In the genomic region with DNA sequence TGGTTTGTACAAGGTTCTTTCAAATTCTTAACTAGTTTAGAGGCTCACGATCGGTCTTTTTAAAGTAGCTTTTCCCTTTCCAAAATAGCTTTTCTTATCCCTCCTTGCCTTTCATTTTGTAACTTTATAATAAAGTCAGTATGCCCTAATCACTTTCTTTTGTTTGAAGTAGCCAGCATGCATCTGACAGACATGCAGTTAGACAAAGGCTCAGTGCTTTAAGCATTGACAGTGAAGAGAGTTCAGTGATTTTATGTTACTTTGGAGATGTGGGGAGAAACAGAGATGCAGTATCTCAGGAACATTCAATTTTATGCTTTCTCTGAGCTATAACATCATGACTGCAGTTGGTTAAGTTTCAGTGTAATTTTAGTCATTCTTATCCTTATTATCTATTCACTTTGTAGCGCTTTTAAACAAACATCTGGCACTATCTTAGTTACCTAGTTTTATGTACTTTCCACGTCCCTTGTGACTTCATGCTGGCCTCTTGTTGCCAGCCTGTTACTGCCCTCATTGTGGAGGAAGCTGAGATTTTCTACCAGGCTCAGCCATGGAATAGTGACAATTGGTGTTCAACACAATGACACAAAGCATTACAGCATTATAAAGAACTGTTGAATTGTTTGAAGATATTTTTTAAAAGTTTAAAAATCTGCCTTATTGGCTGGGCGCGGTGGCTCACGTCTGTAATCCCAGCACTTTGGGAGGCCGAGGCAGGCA, we compare ENCODE assay signal across 21 cellular contexts.
DNase-seq lines count a peak whose midpoint lies in the region; ATAC-seq, FAIRE-seq and TF ChIP-seq lines count a peak whose summit lies in the region.
"Had no signal": no experiment of that assay in that cellular context is flagged by ENCODE, and none has a peak within 500 bp of the region (broad histone marks: within the 10 kb centered on the region; RNA-seq: fewer than 3 reads in every experiment).

No MANE protein-coding gene starts in this region.

- no peak for TF ChIP-seq POLR2A in A549 (IDR thresholded peaks at IDR 0.05; ENCODE audit: low read length)
- no peak for TF ChIP-seq POLR2A in body of pancreas (IDR thresholded peaks at IDR 0.05)

- peak; percentile 59 for FAIRE-seq in A549 (lab: Jason Lieb, UNC)
- FAIRE-seq: astrocyte, HTR-8/SVneo, kidney had no signal

- no peaks in the 10 kb centered on the region for H3K9me3 ChIP-seq in A549
- no peaks in the 10 kb centered on the region for H3K9me3 ChIP-seq in HEK293 (ENCODE audit: control insufficient read depth, insufficient read depth, low read depth, low read length)
- no peaks in the 10 kb centered on the region for H3K9me3 ChIP-seq in body of pancreas
- H3K9me3 ChIP-seq in mucosa of descending colon, result no peaks in the 10 kb centered on the region
- H3K9me3 ChIP-seq: SJSA1, suprapubic skin had no signal

- H3K27ac ChIP-seq in A549 (no peak overlapping the region), HEK293 (ENCODE audit: extremely low read depth, low read depth, low read length) (no peak overlapping the region), body of pancreas (peak overlapping the region in 1 of 4 donors; percentile 41)
- H3K27ac ChIP-seq: PC-9, SJSA1, suprapubic skin had no signal

- no peak for TF ChIP-seq EP300 in A549 (IDR thresholded peaks at IDR 0.05)

- POLR2A ChIA-PET in A549 (lab: Yijun Ruan, JAX) (no interaction called here), HEK293 (lab: Yijun Ruan, JAX) (no interaction called here)

- ATAC-seq in A549, result no peak
- ATAC-seq in body of pancreas, result peak; percentile 58
- peak; percentile 82 for ATAC-seq in mucosa of descending colon
- no peak for ATAC-seq in GM21723 (IDR thresholded peaks at IDR 0.05; ENCODE audit: unreplicated experiment)
- no peak for ATAC-seq in HG03045 (IDR thresholded peaks at IDR 0.05; ENCODE audit: unreplicated experiment)
- ATAC-seq in HG02884 (IDR thresholded peaks at IDR 0.05; ENCODE audit: unreplicated experiment), result no peak
- ATAC-seq: activated CD8-positive, alpha-beta T cell treated with anti-CD3 and anti-CD28 coated beads for 36 hours; T-helper 17 cell had no signal

- no peak overlapping the region for H3K4me2 ChIP-seq in A549
- H3K4me2 ChIP-seq: PC-9 had no signal

- CTCF ChIA-PET in A549 (lab: Yijun Ruan, JAX) (interaction anchor here (0.6 to 1.4 kb wide), 4 partner anchors 10 to 260 kb away, joined by 3 read pairs; no protein-coding TSS in a partner anchor), HEK293 (lab: Yijun Ruan, JAX) (interaction anchor here (0.7 to 3.3 kb wide), 3 partner anchors 15 to 326 kb away, joined by 3 to 20 read pairs (median 3); no protein-coding TSS in a partner anchor)

- no peak for TF ChIP-seq RAD21 in A549 (conservative IDR thresholded peaks at IDR 0.05 in 1 of 2, IDR thresholded peaks at IDR 0.05 in 1 of 2)

- H3K4me1 ChIP-seq in A549, result peaks cover 46% of the 10 kb centered on the region
- peaks cover 32% of the 10 kb centered on the region for H3K4me1 ChIP-seq in HEK293 (ENCODE audit: control insufficient read depth, insufficient read depth, low read length)
- H3K4me1 ChIP-seq in body of pancreas, result peaks cover 20% of the 10 kb centered on the region
- H3K4me1 ChIP-seq in mucosa of descending colon (ENCODE audit: low read depth), result peaks cover 11% of the 10 kb centered on the region

- DNase-seq in A549 (ENCODE audit: low read depth in 1 of 2, low spot score in 1 of 2) (no peak), body of pancreas (peak in 1 of 4 donors; percentile 18), mucosa of descending colon (no peak), NCI-H510A (lab: John Stamatoyannopoulos, UW) (no peak)
- DNase-seq: activated CD8-positive, alpha-beta T cell treated with anti-CD3 and anti-CD28 coated beads for 36 hours; activated T-cell treated with anti-CD3 and anti-CD28 coated beads, Interleukin-2, amount 50 U/mL, for 24 hours; CD4-positive, CD25-positive, alpha-beta regulatory T cell; DND-41; kidney; midbrain; NCI-H1436 treated with DMSO at 0.1 percent for 48 hours; PC-9; T-helper 17 cell had no signal

- H3K4me3 ChIP-seq in A549, result no peak overlapping the region
- H3K4me3 ChIP-seq in HEK293 (ENCODE audit: low read depth, low read length), result no peak overlapping the region
- no peak overlapping the region for H3K4me3 ChIP-seq in body of pancreas
- H3K4me3 ChIP-seq in mucosa of descending colon, result no peak overlapping the region
- H3K4me3 ChIP-seq: PC-9, SJSA1, suprapubic skin had no signal

- no peaks in the 10 kb centered on the region for H3K27me3 ChIP-seq in body of pancreas
- H3K27me3 ChIP-seq: SJSA1, suprapubic skin had no signal

- WGBS in A549 (ENCODE audit: missing lambda C conversion rate), result 84% methylated on average over 8 of the region's 8 CpGs
- 52 to 61% methylated on average over 8 of the region's 8 CpGs for WGBS in body of pancreas, 2 donors

- TF ChIP-seq CTCF in A549 (IDR thresholded peaks at IDR 0.05) (no peak), HEK293 (tag by site-specific recombination; IDR thresholded peaks at IDR 0.05) (no peak), body of pancreas (IDR thresholded peaks at IDR 0.05) (no peak), mucosa of descending colon (IDR thresholded peaks at IDR 0.05) (no peak)

- no peaks in the 10 kb centered on the region for H3K36me3 ChIP-seq in HEK293 (ENCODE audit: control insufficient read depth in 2 of 2, insufficient read depth in 1 of 2, low read length in 2 of 2)
- no peaks in the 10 kb centered on the region for H3K36me3 ChIP-seq in body of pancreas (replicated peaks in 1 of 2; ENCODE audit: insufficient read depth in 1 of 2, low read depth in 2 of 2)
- no peaks in the 10 kb centered on the region for H3K36me3 ChIP-seq in mucosa of descending colon (ENCODE audit: low read depth)
- H3K36me3 ChIP-seq: SJSA1, suprapubic skin had no signal

- intact Hi-C loops in body of pancreas (cut with DNase I), result no loop called here
- intact Hi-C loops in mucosa of descending colon (cut with DNase I, micrococcal nuclease), result no loop called here

TF ChIP-seq in A549, 52 proteins besides CTCF, POLR2A, EP300 and RAD21 (continues in another document):
- TF ChIP-seq REST (IDR thresholded peaks at IDR 0.05) (no peak), HEYL (CRISPR knock-in tag; IDR thresholded peaks at IDR 0.05) (no peak), EHMT2 (IDR thresholded peaks at IDR 0.05; ENCODE audit: low read depth) (no peak), MYC (IDR thresholded peaks at IDR 0.05; ENCODE audit: borderline replicate concordance, low read length) (no peak), TFCP2L1 (CRISPR knock-in tag; IDR thresholded peaks at IDR 0.05) (no peak), JUNB (IDR thresholded peaks at IDR 0.05) (no peak)

TF ChIP-seq in HEK293, 187 proteins besides CTCF, POLR2A, EP300 and RAD21:
- TF ChIP-seq ZNF530 (tag by site-specific recombination; IDR thresholded peaks at IDR 0.05; ENCODE audit: low read depth) (no peak), BCL11A (tag by site-specific recombination; IDR thresholded peaks at IDR 0.05; ENCODE audit: low read depth) (no peak), PRDM6 (tag by site-specific recombination; IDR thresholded peaks at IDR 0.05) (peak; percentile 61), ZNF2 (tag by site-specific recombination; IDR thresholded peaks at IDR 0.05) (0 out of 2 replicates have a peak, but pooled peaks have one; percentile 48), PRDM1 (tag by site-specific recombination; IDR thresholded peaks at IDR 0.05) (peak; percentile 83), SCRT1 (tag by site-specific recombination; IDR thresholded peaks at IDR 0.05; ENCODE audit: borderline replicate concordance) (peak; percentile 50; the same call in 1 of the 2 replicates), ZNF335 (tag by site-specific recombination; conservative IDR thresholded peaks at IDR 0.05) (peak; percentile 89), SCRT2 (tag by site-specific recombination; IDR thresholded peaks at IDR 0.05) (peak; percentile 77)

Comparison
In these comparisons a context has a peak if more than half of its experiments do, and no peak if none do; other contexts are left out.
1. ATAC-seq: peak in body of pancreas (single experiment) and mucosa of descending colon (single experiment); none in A549 (0 of 2), GM21723 (single experiment), HG03045 (single experiment) and HG02884 (single experiment).